ENCODE assay signal across 1 cellular context in the genomic region with DNA sequence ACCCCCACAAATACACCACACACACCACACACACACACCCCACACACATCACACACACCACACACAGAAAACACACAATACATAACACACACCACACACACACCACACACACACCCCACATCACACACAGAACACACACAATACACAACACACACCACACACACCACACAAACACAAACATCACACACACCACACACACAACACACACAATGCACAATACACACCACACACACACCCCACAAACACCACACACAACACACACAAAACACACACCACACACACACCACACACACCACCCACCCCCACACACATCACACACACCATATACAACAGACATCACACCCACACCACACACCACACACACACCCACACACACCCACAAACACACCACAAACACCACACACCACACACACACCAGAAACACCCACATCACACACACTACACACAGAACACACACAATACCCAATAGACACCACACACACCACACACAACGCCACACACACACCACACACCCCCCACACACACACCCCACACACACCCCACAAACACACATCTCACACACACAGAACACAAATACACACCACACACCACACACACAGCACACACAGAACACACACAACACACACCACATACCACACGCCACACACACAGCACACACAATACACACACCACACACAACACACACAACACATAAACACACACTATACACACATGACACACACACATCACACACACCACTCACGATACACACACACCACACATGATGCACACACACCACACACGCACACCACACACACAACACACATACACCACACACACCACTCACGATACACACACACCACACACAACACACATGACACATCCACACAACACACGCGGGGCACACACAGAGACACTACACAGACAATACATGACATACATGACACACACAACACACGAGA.
A peak's percentile ranks its signal among the peaks of the same experiment; 100 is the strongest.
TF ChIP-seq lines count a peak whose summit lies in the region.

No MANE protein-coding gene starts in this region.

TF ChIP-seq in HEK293, 187 proteins besides CTCF, POLR2A, EP300 and RAD21 (continued from another document and continues in another):
- TF ChIP-seq, protein P1, sequence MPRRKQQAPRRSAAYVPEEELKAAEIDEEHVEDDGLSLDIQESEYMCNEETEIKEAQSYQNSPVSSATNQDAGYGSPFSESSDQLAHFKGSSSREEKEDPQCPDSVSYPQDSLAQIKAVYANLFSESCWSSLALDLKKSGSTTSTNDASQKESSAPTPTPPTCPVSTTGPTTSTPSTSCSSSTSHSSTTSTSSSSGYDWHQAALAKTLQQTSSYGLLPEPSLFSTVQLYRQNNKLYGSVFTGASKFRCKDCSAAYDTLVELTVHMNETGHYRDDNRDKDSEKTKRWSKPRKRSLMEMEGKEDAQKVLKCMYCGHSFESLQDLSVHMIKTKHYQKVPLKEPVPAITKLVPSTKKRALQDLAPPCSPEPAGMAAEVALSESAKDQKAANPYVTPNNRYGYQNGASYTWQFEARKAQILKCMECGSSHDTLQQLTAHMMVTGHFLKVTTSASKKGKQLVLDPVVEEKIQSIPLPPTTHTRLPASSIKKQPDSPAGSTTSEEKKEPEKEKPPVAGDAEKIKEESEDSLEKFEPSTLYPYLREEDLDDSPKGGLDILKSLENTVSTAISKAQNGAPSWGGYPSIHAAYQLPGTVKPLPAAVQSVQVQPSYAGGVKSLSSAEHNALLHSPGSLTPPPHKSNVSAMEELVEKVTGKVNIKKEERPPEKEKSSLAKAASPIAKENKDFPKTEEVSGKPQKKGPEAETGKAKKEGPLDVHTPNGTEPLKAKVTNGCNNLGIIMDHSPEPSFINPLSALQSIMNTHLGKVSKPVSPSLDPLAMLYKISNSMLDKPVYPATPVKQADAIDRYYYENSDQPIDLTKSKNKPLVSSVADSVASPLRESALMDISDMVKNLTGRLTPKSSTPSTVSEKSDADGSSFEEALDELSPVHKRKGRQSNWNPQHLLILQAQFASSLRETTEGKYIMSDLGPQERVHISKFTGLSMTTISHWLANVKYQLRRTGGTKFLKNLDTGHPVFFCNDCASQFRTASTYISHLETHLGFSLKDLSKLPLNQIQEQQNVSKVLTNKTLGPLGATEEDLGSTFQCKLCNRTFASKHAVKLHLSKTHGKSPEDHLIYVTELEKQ (tag by site-specific recombination; IDR thresholded peaks at IDR 0.05; ENCODE audit: borderline replicate concordance) = no peak
- TF ChIP-seq, protein P2, sequence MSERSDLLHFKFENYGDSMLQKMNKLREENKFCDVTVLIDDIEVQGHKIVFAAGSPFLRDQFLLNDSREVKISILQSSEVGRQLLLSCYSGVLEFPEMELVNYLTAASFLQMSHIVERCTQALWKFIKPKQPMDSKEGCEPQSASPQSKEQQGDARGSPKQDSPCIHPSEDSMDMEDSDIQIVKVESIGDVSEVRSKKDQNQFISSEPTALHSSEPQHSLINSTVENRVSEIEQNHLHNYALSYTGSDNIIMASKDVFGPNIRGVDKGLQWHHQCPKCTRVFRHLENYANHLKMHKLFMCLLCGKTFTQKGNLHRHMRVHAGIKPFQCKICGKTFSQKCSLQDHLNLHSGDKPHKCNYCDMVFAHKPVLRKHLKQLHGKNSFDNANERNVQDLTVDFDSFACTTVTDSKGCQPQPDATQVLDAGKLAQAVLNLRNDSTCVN (tag by site-specific recombination; optimal IDR thresholded peaks at IDR 0.05) = no peak
- TF ChIP-seq PRDM1 (tag by site-specific recombination; IDR thresholded peaks at IDR 0.05) (no peak), ZNF121 (tag by site-specific recombination; IDR thresholded peaks at IDR 0.05) (no peak), GLIS2 (tag by site-specific recombination; IDR thresholded peaks at IDR 0.05) (no peak), ZNF791 (tag by site-specific recombination; IDR thresholded peaks at IDR 0.05) (peak; percentile 17; the same call in 1 of the 2 replicates), ZNF521 (tag by site-specific recombination; IDR thresholded peaks at IDR 0.05) (peak; percentile 90; the same call in 1 of the 2 replicates), RBAK (tag by site-specific recombination; IDR thresholded peaks at IDR 0.05) (no peak), ZNF132 (tag by site-specific recombination; IDR thresholded peaks at IDR 0.05; ENCODE audit: borderline replicate concordance) (no peak), ZFP37 (tag by site-specific recombination; IDR thresholded peaks at IDR 0.05) (no peak), KLF1 (tag by site-specific recombination; IDR thresholded peaks at IDR 0.05) (no peak), ZNF514 (tag by site-specific recombination; IDR thresholded peaks at IDR 0.05) (0 out of 2 replicates have a peak, but pooled peaks have one; percentile 13), ZNF560 (tag by site-specific recombination; IDR thresholded peaks at IDR 0.05; ENCODE audit: borderline replicate concordance) (no peak), ZNF660 (tag by site-specific recombination; IDR thresholded peaks at IDR 0.05) (no peak), ZBTB20 (tag by site-specific recombination; IDR thresholded peaks at IDR 0.05) (no peak; the same call in 1 of the 2 replicates), ZNF311 (tag by site-specific recombination; IDR thresholded peaks at IDR 0.05; ENCODE audit: borderline replicate concordance) (peak; percentile 82; the same call in 1 of the 2 replicates)
- TF ChIP-seq, protein P3, sequence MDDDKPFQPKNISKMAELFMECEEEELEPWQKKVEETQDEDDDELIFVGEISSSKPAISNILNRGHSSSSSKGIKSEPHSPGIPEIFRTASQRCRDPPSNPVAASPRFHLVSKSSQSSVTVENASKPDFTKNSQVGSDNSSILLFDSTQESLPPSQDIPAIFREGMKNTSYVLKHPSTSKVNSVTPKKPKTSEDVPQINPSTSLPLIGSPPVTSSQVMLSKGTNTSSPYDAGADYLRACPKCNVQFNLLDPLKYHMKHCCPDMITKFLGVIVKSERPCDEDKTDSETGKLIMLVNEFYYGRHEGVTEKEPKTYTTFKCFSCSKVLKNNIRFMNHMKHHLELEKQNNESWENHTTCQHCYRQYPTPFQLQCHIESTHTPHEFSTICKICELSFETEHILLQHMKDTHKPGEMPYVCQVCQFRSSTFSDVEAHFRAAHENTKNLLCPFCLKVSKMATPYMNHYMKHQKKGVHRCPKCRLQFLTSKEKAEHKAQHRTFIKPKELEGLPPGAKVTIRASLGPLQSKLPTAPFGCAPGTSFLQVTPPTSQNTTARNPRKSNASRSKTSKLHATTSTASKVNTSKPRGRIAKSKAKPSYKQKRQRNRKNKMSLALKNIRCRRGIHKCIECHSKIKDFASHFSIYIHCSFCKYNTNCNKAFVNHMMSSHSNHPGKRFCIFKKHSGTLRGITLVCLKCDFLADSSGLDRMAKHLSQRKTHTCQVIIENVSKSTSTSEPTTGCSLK (tag by site-specific recombination; IDR thresholded peaks at IDR 0.05) = 0 out of 2 replicates have a peak, but pooled peaks have one; percentile 35
- TF ChIP-seq, protein P4, sequence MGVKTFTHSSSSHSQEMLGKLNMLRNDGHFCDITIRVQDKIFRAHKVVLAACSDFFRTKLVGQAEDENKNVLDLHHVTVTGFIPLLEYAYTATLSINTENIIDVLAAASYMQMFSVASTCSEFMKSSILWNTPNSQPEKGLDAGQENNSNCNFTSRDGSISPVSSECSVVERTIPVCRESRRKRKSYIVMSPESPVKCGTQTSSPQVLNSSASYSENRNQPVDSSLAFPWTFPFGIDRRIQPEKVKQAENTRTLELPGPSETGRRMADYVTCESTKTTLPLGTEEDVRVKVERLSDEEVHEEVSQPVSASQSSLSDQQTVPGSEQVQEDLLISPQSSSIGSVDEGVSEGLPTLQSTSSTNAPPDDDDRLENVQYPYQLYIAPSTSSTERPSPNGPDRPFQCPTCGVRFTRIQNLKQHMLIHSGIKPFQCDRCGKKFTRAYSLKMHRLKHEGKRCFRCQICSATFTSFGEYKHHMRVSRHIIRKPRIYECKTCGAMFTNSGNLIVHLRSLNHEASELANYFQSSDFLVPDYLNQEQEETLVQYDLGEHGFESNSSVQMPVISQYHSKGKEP (tag by site-specific recombination; IDR thresholded peaks at IDR 0.05) = no peak
- TF ChIP-seq, protein P5, sequence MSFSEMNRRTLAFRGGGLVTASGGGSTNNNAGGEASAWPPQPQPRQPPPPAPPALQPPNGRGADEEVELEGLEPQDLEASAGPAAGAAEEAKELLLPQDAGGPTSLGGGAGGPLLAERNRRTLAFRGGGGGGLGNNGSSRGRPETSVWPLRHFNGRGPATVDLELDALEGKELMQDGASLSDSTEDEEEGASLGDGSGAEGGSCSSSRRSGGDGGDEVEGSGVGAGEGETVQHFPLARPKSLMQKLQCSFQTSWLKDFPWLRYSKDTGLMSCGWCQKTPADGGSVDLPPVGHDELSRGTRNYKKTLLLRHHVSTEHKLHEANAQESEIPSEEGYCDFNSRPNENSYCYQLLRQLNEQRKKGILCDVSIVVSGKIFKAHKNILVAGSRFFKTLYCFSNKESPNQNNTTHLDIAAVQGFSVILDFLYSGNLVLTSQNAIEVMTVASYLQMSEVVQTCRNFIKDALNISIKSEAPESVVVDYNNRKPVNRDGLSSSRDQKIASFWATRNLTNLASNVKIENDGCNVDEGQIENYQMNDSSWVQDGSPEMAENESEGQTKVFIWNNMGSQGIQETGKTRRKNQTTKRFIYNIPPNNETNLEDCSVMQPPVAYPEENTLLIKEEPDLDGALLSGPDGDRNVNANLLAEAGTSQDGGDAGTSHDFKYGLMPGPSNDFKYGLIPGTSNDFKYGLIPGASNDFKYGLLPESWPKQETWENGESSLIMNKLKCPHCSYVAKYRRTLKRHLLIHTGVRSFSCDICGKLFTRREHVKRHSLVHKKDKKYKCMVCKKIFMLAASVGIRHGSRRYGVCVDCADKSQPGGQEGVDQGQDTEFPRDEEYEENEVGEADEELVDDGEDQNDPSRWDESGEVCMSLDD (tag by site-specific recombination; IDR thresholded peaks at IDR 0.05) = no peak
- TF ChIP-seq, protein P6, sequence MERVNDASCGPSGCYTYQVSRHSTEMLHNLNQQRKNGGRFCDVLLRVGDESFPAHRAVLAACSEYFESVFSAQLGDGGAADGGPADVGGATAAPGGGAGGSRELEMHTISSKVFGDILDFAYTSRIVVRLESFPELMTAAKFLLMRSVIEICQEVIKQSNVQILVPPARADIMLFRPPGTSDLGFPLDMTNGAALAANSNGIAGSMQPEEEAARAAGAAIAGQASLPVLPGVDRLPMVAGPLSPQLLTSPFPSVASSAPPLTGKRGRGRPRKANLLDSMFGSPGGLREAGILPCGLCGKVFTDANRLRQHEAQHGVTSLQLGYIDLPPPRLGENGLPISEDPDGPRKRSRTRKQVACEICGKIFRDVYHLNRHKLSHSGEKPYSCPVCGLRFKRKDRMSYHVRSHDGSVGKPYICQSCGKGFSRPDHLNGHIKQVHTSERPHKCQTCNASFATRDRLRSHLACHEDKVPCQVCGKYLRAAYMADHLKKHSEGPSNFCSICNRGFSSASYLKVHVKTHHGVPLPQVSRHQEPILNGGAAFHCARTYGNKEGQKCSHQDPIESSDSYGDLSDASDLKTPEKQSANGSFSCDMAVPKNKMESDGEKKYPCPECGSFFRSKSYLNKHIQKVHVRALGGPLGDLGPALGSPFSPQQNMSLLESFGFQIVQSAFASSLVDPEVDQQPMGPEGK (tag by site-specific recombination; IDR thresholded peaks at IDR 0.05) = no peak
- TF ChIP-seq, protein P7, sequence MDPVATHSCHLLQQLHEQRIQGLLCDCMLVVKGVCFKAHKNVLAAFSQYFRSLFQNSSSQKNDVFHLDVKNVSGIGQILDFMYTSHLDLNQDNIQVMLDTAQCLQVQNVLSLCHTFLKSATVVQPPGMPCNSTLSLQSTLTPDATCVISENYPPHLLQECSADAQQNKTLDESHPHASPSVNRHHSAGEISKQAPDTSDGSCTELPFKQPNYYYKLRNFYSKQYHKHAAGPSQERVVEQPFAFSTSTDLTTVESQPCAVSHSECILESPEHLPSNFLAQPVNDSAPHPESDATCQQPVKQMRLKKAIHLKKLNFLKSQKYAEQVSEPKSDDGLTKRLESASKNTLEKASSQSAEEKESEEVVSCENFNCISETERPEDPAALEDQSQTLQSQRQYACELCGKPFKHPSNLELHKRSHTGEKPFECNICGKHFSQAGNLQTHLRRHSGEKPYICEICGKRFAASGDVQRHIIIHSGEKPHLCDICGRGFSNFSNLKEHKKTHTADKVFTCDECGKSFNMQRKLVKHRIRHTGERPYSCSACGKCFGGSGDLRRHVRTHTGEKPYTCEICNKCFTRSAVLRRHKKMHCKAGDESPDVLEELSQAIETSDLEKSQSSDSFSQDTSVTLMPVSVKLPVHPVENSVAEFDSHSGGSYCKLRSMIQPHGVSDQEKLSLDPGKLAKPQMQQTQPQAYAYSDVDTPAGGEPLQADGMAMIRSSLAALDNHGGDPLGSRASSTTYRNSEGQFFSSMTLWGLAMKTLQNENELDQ (tag by site-specific recombination; IDR thresholded peaks at IDR 0.05; ENCODE audit: low read depth) = no peak
- TF ChIP-seq, protein P8, sequence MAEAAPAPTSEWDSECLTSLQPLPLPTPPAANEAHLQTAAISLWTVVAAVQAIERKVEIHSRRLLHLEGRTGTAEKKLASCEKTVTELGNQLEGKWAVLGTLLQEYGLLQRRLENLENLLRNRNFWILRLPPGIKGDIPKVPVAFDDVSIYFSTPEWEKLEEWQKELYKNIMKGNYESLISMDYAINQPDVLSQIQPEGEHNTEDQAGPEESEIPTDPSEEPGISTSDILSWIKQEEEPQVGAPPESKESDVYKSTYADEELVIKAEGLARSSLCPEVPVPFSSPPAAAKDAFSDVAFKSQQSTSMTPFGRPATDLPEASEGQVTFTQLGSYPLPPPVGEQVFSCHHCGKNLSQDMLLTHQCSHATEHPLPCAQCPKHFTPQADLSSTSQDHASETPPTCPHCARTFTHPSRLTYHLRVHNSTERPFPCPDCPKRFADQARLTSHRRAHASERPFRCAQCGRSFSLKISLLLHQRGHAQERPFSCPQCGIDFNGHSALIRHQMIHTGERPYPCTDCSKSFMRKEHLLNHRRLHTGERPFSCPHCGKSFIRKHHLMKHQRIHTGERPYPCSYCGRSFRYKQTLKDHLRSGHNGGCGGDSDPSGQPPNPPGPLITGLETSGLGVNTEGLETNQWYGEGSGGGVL (tag by site-specific recombination; IDR thresholded peaks at IDR 0.05) = 0 out of 2 replicates have a peak, but pooled peaks have one; percentile 20
